10 cellular contexts compared by ENCODE assay signal in genomic region chr2:105834931-105835330, GRCh38.
DNase-seq lines count a peak whose midpoint lies in the region; ATAC-seq lines count a peak whose summit lies in the region.
"Had no signal": no experiment of that assay in that cellular context is flagged by ENCODE, and none has a peak within 500 bp of the region (broad histone marks: within the 10 kb centered on the region; RNA-seq: fewer than 3 reads in every experiment).

No MANE protein-coding gene starts in this region.

- in situ Hi-C loops in HAP-1 (cut with MboI; ENCODE audit: low sequenced_read_pairs), result no loop called here

- no peaks in the 10 kb centered on the region for H3K4me1 ChIP-seq in HAP-1

- ATAC-seq in GM18517 (IDR thresholded peaks at IDR 0.05; ENCODE audit: unreplicated experiment) (peak; percentile 97), GM21619 (IDR thresholded peaks at IDR 0.05; ENCODE audit: unreplicated experiment) (peak; percentile 83), HG03520 (IDR thresholded peaks at IDR 0.05; ENCODE audit: unreplicated experiment) (peak; percentile 84), sciatic nerve (no peak)

- intact Hi-C loops in sciatic nerve (cut with DNase I), result no loop called here

- no peaks in the 10 kb centered on the region; the same call in 1 of the 2 replicates for H3K9me3 ChIP-seq in HAP-1

- no peak overlapping the region for H3K4me3 ChIP-seq in HAP-1

- no peaks in the 10 kb centered on the region for H3K27me3 ChIP-seq in HAP-1 (ENCODE audit: low read depth)

- DNase-seq in central memory CD4-positive, alpha-beta T cell, result peak; percentile 56
- DNase-seq in pons (ENCODE audit: low spot score) (no peak), NCI-H187 (lab: John Stamatoyannopoulos, UW) (no peak), HAP-1 (ENCODE audit: low spot score in 2 of 2) (no peak), sciatic nerve (ENCODE audit: low spot score) (no peak)
- DNase-seq: NCI-H187 treated with DMSO at 0.1 percent for 48 hours, WERI-Rb-1 had no signal

- H3K36me3 ChIP-seq in HAP-1 (replicated peaks), result no peaks in the 10 kb centered on the region
- H3K36me3 ChIP-seq: WERI-Rb-1 had no signal
